In genomic region chr11:2825886-2826678, GRCh38 we compare ENCODE assay signal across 1 cellular context.
TF ChIP-seq lines count a peak whose summit lies in the region.

No MANE protein-coding gene starts in this region.

TF ChIP-seq in endothelial cell of umbilical vein, 7 proteins besides CTCF, POLR2A, EP300 and RAD21 (continued from another document):
- TF ChIP-seq FOS (IDR thresholded peaks at IDR 0.05; ENCODE audit: borderline replicate concordance, insufficient read depth, low read length) = no peak
- TF ChIP-seq GATA2 (IDR thresholded peaks at IDR 0.05; ENCODE audit: insufficient read depth, insufficient read length, low read depth, low read length) = no peak
- no peak for TF ChIP-seq POLR2AphosphoS5 (IDR thresholded peaks at IDR 0.05; ENCODE audit: insufficient read depth, low read depth, low read length)
